Comparison of ENCODE assay signal across 18 cellular contexts in genomic region chr15:75197062-75197630, GRCh38.
"Had no signal": no experiment of that assay in that cellular context is flagged by ENCODE, and none has a peak within 500 bp of the region (broad histone marks: within the 10 kb centered on the region; RNA-seq: fewer than 3 reads in every experiment).

No MANE protein-coding gene starts in this region.

- H3K4me3 ChIP-seq: suprapubic skin had no signal

- ATAC-seq: activated T-cell treated with anti-CD3 and anti-CD28 coated beads, Interleukin-2, amount 50 U/mL, for 4 hours; left lobe of liver; stimulated activated naive CD8-positive, alpha-beta T cell treated with anti-CD3 and anti-CD28 coated beads, Interleukin-15, Interleukin-2, amounts not matched to agents 100 U/mL and 50 U/mL, for 24 hours had no signal

- H3K9me3 ChIP-seq: suprapubic skin had no signal

- H3K27ac ChIP-seq: brain microvascular endothelial cell, suprapubic skin had no signal

- H3K36me3 ChIP-seq: brain microvascular endothelial cell, suprapubic skin had no signal

- DNase-seq: activated CD4-positive, alpha-beta memory T cell treated with anti-CD3 and anti-CD28 coated beads for 36 hours; activated CD4-positive, alpha-beta T cell treated with anti-CD3 and anti-CD28 coated beads for 1 hour; activated effector memory CD4-positive, alpha-beta T cell treated with Interleukin-2 at 50 U/mL for 16 hours; activated T-cell treated with anti-CD3 and anti-CD28 coated beads, Interleukin-2, amount 50 U/mL, for 4 hours; amniotic stem cell; brain microvascular endothelial cell; erythroblast; naive B cell; posterior cingulate gyrus; retina; stimulated activated CD4-positive, alpha-beta T cell treated with anti-CD3 and anti-CD28 coated beads, Interleukin-15, amount 100 ng/mL, for 24 hours; stimulated activated naive CD8-positive, alpha-beta T cell treated with anti-CD3 and anti-CD28 coated beads, Interleukin-15, Interleukin-2, amounts not matched to agents 100 U/mL and 50 U/mL, for 24 hours; T-helper 1 cell; T1000; trophoblast cell had no signal

- FAIRE-seq: islet of Langerhans had no signal

- H3K27me3 ChIP-seq: brain microvascular endothelial cell, suprapubic skin had no signal
